ENCODE assay signal across 21 cellular contexts in the genomic region with DNA sequence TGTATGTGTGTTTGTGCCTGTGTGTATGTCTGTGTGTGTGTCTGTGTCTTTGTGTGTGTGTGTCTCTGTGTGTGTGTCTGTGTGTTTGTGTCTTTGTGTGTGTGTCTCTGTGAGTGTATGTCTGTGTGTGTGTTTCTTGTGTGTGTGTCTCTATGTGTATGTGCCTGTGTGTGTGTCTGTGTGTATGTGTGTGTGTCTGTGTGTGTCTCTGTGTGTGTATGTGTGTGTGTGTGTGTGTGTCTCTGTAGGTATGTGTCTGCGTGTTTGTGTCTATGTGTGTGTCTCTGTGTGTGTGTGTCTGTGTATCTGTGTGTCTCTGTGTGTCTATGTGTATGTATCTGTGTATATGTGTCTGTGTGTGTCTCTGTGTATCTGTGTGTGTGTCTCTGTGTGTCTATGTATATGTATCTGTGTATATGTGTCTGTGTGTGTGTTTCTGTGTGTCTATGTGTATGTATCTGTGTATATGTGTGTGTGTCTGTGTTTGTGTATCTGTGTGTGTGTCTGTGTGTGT.
A peak's percentile ranks its signal among the peaks of the same experiment; 100 is the strongest.
DNase-seq lines count a peak whose midpoint lies in the region; ATAC-seq, FAIRE-seq and TF ChIP-seq lines count a peak whose summit lies in the region.
"Had no signal": no experiment of that assay in that cellular context is flagged by ENCODE, and none has a peak within 500 bp of the region (broad histone marks: within the 10 kb centered on the region; RNA-seq: fewer than 3 reads in every experiment).

No MANE protein-coding gene starts in this region.

- no peaks in the 10 kb centered on the region for H4K20me1 ChIP-seq in astrocyte (ENCODE audit: insufficient read depth, low read length)
- H4K20me1 ChIP-seq: BLaER1 treated with 17β-estradiol and CSF1 and Interleukin-3, amounts not matched to agents 10 nM and 100 nM had no signal

- H3K9ac ChIP-seq in astrocyte (ENCODE audit: low read length), result no peak overlapping the region
- H3K9ac ChIP-seq in mesenchymal stem cell (ENCODE audit: low read length), result no peak overlapping the region
- H3K9ac ChIP-seq: BLaER1 treated with 17β-estradiol and CSF1 and Interleukin-3, amounts not matched to agents 10 nM and 100 nM; GM23248 had no signal

- CTCF ChIA-PET in A549 (lab: Yijun Ruan, JAX), result no interaction called here
- CTCF ChIA-PET in HEK293 (lab: Yijun Ruan, JAX), result interaction anchor here (0.9 kb wide), 1 partner anchor 175 kb away, joined by 4 read pairs; no protein-coding TSS in a partner anchor

- no peak for TF ChIP-seq RAD21 in A549 (conservative IDR thresholded peaks at IDR 0.05 in 1 of 2, IDR thresholded peaks at IDR 0.05 in 1 of 2)

- no peak overlapping the region for H3K18ac ChIP-seq in mesenchymal stem cell (ENCODE audit: low read depth in 1 of 2, low read length in 2 of 2)

- DNase-seq in A549 (ENCODE audit: low read depth in 1 of 2, low spot score in 1 of 2) (no peak), astrocyte (ENCODE audit: low read depth) (no peak), mesenchymal stem cell (no peak), NCI-H524 treated with DMSO at 0.1 percent for 48 hours (lab: John Stamatoyannopoulos, UW) (no peak), esophagus squamous epithelium (lab: John Stamatoyannopoulos, UW) (no peak), Right ventricle myocardium inferior (ENCODE audit: missing footprints) (no peak), HAP-1 (ENCODE audit: low spot score in 2 of 2) (no peak)
- DNase-seq: 8988T; Calu3; CD8-positive, alpha-beta T cell; DMS79 treated with DMSO at 0.1 percent for 48 hours; GF-D8; GM23248; KBM-7 had no signal

- H3K4me1 Mint-ChIP-seq in astrocyte (ENCODE audit: low read depth, unreplicated experiment), result no peaks in the 10 kb centered on the region
- H3K4me1 Mint-ChIP-seq: B cell, IgD-negative memory B cell had no signal

- 82% methylated on average over 1 of the region's 1 CpG for WGBS in A549 (ENCODE audit: missing lambda C conversion rate)
- 100% methylated on average over 1 of the region's 1 CpG for WGBS in mesenchymal stem cell
- WGBS in esophagus squamous epithelium, 2 donors, result 71 to 100% methylated on average over 1 of the region's 1 CpG

- H3K4me1 ChIP-seq in A549, result no peaks in the 10 kb centered on the region
- no peaks in the 10 kb centered on the region for H3K4me1 ChIP-seq in HEK293 (ENCODE audit: control insufficient read depth, insufficient read depth, low read length)
- H3K4me1 ChIP-seq in astrocyte (ENCODE audit: insufficient read depth, low read length), result no peaks in the 10 kb centered on the region
- no peaks in the 10 kb centered on the region for H3K4me1 ChIP-seq in mesenchymal stem cell (ENCODE audit: control insufficient read depth, insufficient read depth, low read depth, low read length)
- no peaks in the 10 kb centered on the region for H3K4me1 ChIP-seq in esophagus squamous epithelium
- no peaks in the 10 kb centered on the region for H3K4me1 ChIP-seq in HAP-1
- H3K4me1 ChIP-seq: BLaER1 treated with 17β-estradiol and CSF1 and Interleukin-3, amounts not matched to agents 10 nM and 100 nM had no signal

- H2AFZ ChIP-seq in astrocyte (ENCODE audit: low read depth, low read length) (no peak overlapping the region), mesenchymal stem cell (ENCODE audit: low read depth, low read length) (no peak overlapping the region)
- H2AFZ ChIP-seq: GM23248 had no signal

- H3K4me2 ChIP-seq in A549 (no peak overlapping the region), astrocyte (ENCODE audit: low read length) (no peak overlapping the region), mesenchymal stem cell (ENCODE audit: low read length, poor library complexity, severe bottlenecking) (no peak overlapping the region)
- H3K4me2 ChIP-seq: BLaER1 treated with 17β-estradiol and CSF1 and Interleukin-3, amounts not matched to agents 10 nM and 100 nM had no signal

- no peak overlapping the region for H3K4me3 ChIP-seq in A549
- no peak overlapping the region for H3K4me3 ChIP-seq in HEK293 (ENCODE audit: low read depth, low read length)
- no peak overlapping the region for H3K4me3 ChIP-seq in astrocyte (ENCODE audit: insufficient read depth, low read depth, low read length)
- no peak overlapping the region for H3K4me3 ChIP-seq in mesenchymal stem cell (ENCODE audit: insufficient read depth in 1 of 2, low read depth in 1 of 2, low read length in 2 of 2)
- no peak overlapping the region for H3K4me3 ChIP-seq in esophagus squamous epithelium
- H3K4me3 ChIP-seq in HAP-1, result no peak overlapping the region
- H3K4me3 ChIP-seq: BLaER1 treated with 17β-estradiol and CSF1 and Interleukin-3, amounts not matched to agents 10 nM and 100 nM; GM23248 had no signal

- H4K91ac ChIP-seq in mesenchymal stem cell (ENCODE audit: low read length), result no peak overlapping the region

- H3K9me3 ChIP-seq in A549, result no peaks in the 10 kb centered on the region
- H3K9me3 ChIP-seq in HEK293 (ENCODE audit: control insufficient read depth, insufficient read depth, low read depth, low read length), result no peaks in the 10 kb centered on the region
- no peaks in the 10 kb centered on the region for H3K9me3 ChIP-seq in astrocyte (ENCODE audit: insufficient read depth, low read depth, low read length)
- no peaks in the 10 kb centered on the region for H3K9me3 ChIP-seq in mesenchymal stem cell (ENCODE audit: control insufficient read depth, low read length)
- no peaks in the 10 kb centered on the region for H3K9me3 ChIP-seq in esophagus squamous epithelium
- no peaks in the 10 kb centered on the region for H3K9me3 ChIP-seq in HAP-1

- no peak overlapping the region for H2AK5ac ChIP-seq in mesenchymal stem cell (ENCODE audit: low read length, severe bottlenecking)

- no peaks in the 10 kb centered on the region for H3K27me3 ChIP-seq in astrocyte (ENCODE audit: insufficient read depth, low read length)
- H3K27me3 ChIP-seq in mesenchymal stem cell (ENCODE audit: control insufficient read depth in 1 of 2, insufficient read depth in 1 of 2, low read length in 2 of 2), result peaks cover 0 to 30% of the 10 kb centered on the region in 2 experiments
- no peaks in the 10 kb centered on the region for H3K27me3 ChIP-seq in esophagus squamous epithelium
- no peaks in the 10 kb centered on the region for H3K27me3 ChIP-seq in HAP-1 (ENCODE audit: low read depth)
- H3K27me3 ChIP-seq: BLaER1 treated with 17β-estradiol and CSF1 and Interleukin-3, amounts not matched to agents 10 nM and 100 nM had no signal

- peaks cover 2% of the 10 kb centered on the region for H3K79me1 ChIP-seq in mesenchymal stem cell (replicated peaks; ENCODE audit: low read length, poor library complexity, severe bottlenecking)

- POLR2A ChIA-PET in A549 (lab: Yijun Ruan, JAX) (no interaction called here), HEK293 (lab: Yijun Ruan, JAX) (no interaction called here)

- TF ChIP-seq CTCF in A549 (IDR thresholded peaks at IDR 0.05) (no peak), HEK293 (tag by site-specific recombination; IDR thresholded peaks at IDR 0.05) (no peak), astrocyte (IDR thresholded peaks at IDR 0.05; ENCODE audit: insufficient read depth, low read depth, low read length) (no peak), esophagus squamous epithelium (IDR thresholded peaks at IDR 0.05) (no peak)

- H3K79me2 ChIP-seq in astrocyte (ENCODE audit: insufficient read depth, low read length), result no peaks in the 10 kb centered on the region

- no peak overlapping the region for H3K23ac ChIP-seq in mesenchymal stem cell (ENCODE audit: low read length in 2 of 2)

- H3K36me3 Mint-ChIP-seq in astrocyte (ENCODE audit: low read depth, unreplicated experiment), result peaks cover 14% of the 10 kb centered on the region
- H3K36me3 Mint-ChIP-seq: CD8-positive, alpha-beta T cell had no signal

- ATAC-seq in A549 (no peak), Right ventricle myocardium inferior (no peak)
- ATAC-seq: CD8-positive, alpha-beta T cell; HCT116 had no signal

- no peak for TF ChIP-seq EP300 in A549 (IDR thresholded peaks at IDR 0.05)

- peak; percentile 80 for FAIRE-seq in A549 (lab: Jason Lieb, UNC)
- peak; percentile 29 for FAIRE-seq in astrocyte (lab: Jason Lieb, UNC)
- FAIRE-seq: GM19239, H54 had no signal

- H3K14ac ChIP-seq in mesenchymal stem cell (ENCODE audit: low read length in 2 of 2), result peak overlapping the region in 1 of 2 experiments; percentile 80

- no peak overlapping the region for H2BK15ac ChIP-seq in mesenchymal stem cell (ENCODE audit: low read depth, poor library complexity, severe bottlenecking)

- H3K27ac Mint-ChIP-seq in astrocyte (ENCODE audit: unreplicated experiment), result no peak overlapping the region
- H3K27ac Mint-ChIP-seq: B cell; CD8-positive, alpha-beta T cell; IgD-negative memory B cell had no signal

- TF ChIP-seq POLR2A in A549 (IDR thresholded peaks at IDR 0.05; ENCODE audit: low read length) (no peak), esophagus squamous epithelium (IDR thresholded peaks at IDR 0.05) (no peak)

- H3K36me3 ChIP-seq in HEK293 (ENCODE audit: control insufficient read depth in 2 of 2, insufficient read depth in 1 of 2, low read length in 2 of 2), result peaks cover 0 to 10% of the 10 kb centered on the region in 2 experiments; a peak in 2 of 3 replicates
- no peaks in the 10 kb centered on the region for H3K36me3 ChIP-seq in astrocyte (ENCODE audit: insufficient read depth, low read length)
- H3K36me3 ChIP-seq in mesenchymal stem cell (ENCODE audit: control insufficient read depth in 1 of 2, insufficient read depth in 2 of 2, low read depth in 1 of 2, low read length in 2 of 2), result peaks cover 0 to 17% of the 10 kb centered on the region in 2 experiments
- H3K36me3 ChIP-seq in esophagus squamous epithelium, result peaks cover 0 to 37% (median 0%) of the 10 kb centered on the region in 3 donors
- no peaks in the 10 kb centered on the region for H3K36me3 ChIP-seq in HAP-1 (replicated peaks)

- H3K4me3 Mint-ChIP-seq in astrocyte (ENCODE audit: unreplicated experiment), result no peak overlapping the region
- H3K4me3 Mint-ChIP-seq: B cell; CD8-positive, alpha-beta T cell; IgD-negative memory B cell had no signal

- H3K27me3 Mint-ChIP-seq in astrocyte (ENCODE audit: low read depth, unreplicated experiment), result no peaks in the 10 kb centered on the region

- H4K8ac ChIP-seq in mesenchymal stem cell (ENCODE audit: low read length), result peak overlapping the region; percentile 9

- H3K4ac ChIP-seq in mesenchymal stem cell (ENCODE audit: low read depth in 1 of 2, low read length in 2 of 2), result no peak overlapping the region

- H2BK5ac ChIP-seq in mesenchymal stem cell (ENCODE audit: low read depth, low read length, poor library complexity, severe bottlenecking), result no peak overlapping the region

- intact Hi-C loops in esophagus squamous epithelium (cut with DNase I), result no loop called here
- intact Hi-C loops in Right ventricle myocardium inferior (cut with DNase I), result no loop called here

- no peak overlapping the region for H2BK12ac ChIP-seq in mesenchymal stem cell (ENCODE audit: low read length in 2 of 2)

- in situ Hi-C loops in HAP-1 (cut with MboI; ENCODE audit: low sequenced_read_pairs), result no loop called here

- no peak overlapping the region for H2BK120ac ChIP-seq in mesenchymal stem cell (ENCODE audit: low read depth, low read length)

- H3K27ac ChIP-seq in A549 (no peak overlapping the region), HEK293 (ENCODE audit: extremely low read depth, low read depth, low read length) (no peak overlapping the region), astrocyte (ENCODE audit: low read depth, low read length) (no peak overlapping the region), mesenchymal stem cell (ENCODE audit: low read length, poor library complexity, severe bottlenecking) (no peak overlapping the region), esophagus squamous epithelium (no peak overlapping the region)
- H3K27ac ChIP-seq: BLaER1 treated with 17β-estradiol and CSF1 and Interleukin-3, amounts not matched to agents 10 nM and 100 nM; GM23248 had no signal

- H3K9me3 Mint-ChIP-seq in astrocyte (ENCODE audit: unreplicated experiment), result peaks cover 3% of the 10 kb centered on the region
- H3K9me3 Mint-ChIP-seq: CD8-positive, alpha-beta T cell; IgD-negative memory B cell had no signal
